In genomic region chr15:65790692-65791334, GRCh38 we compare ENCODE assay signal across 8 cellular contexts. TPM values are rescaled to one million over a fixed set of nuclear protein-coding genes. Genes with fewer than 3 reads are reported as not detected.
DNase-seq lines count a peak whose midpoint lies in the region; ATAC-seq and TF ChIP-seq lines count a peak whose summit lies in the region.

No MANE protein-coding gene starts in this region.

- H3K4me1 Mint-ChIP-seq in activated naive CD4-positive, alpha-beta T cell treated with anti-CD3 and anti-CD28 coated beads, Interleukin-2, amount 50 U/mL, for 24 hours = peaks cover 55% of the 10 kb centered on the region
- H3K4me1 Mint-ChIP-seq in effector memory CD8-positive, alpha-beta T cell (ENCODE audit: low read depth in 2 of 2) = peaks cover 20 to 37% of the 10 kb centered on the region in 2 donors
- H3K4me1 Mint-ChIP-seq in naive thymus-derived CD8-positive, alpha-beta T cell = peaks cover 16 to 59% (median 40%) of the 10 kb centered on the region in 4 donors

- no peaks in the 10 kb centered on the region for H3K36me3 Mint-ChIP-seq in activated naive CD4-positive, alpha-beta T cell treated with anti-CD3 and anti-CD28 coated beads, Interleukin-2, amount 50 U/mL, for 24 hours
- H3K36me3 Mint-ChIP-seq in effector memory CD8-positive, alpha-beta T cell (ENCODE audit: insufficient read depth) = peaks cover 45% of the 10 kb centered on the region
- H3K36me3 Mint-ChIP-seq in naive thymus-derived CD8-positive, alpha-beta T cell = peaks cover 0 to 2% (median 2%) of the 10 kb centered on the region in 3 donors

- no peaks in the 10 kb centered on the region for H3K36me3 ChIP-seq in Peyer's patch

- TF ChIP-seq CTCF in Peyer's patch (IDR thresholded peaks at IDR 0.05) = peak in 1 of 6 experiments; percentile 14

- peak overlapping the region; percentile 91 for H3K4me3 Mint-ChIP-seq in activated naive CD4-positive, alpha-beta T cell treated with anti-CD3 and anti-CD28 coated beads, Interleukin-2, amount 50 U/mL, for 24 hours
- H3K4me3 Mint-ChIP-seq in effector memory CD8-positive, alpha-beta T cell = peak overlapping the region; percentile 81 to 90
- peak overlapping the region; percentile 85 to 99 (median 92) for H3K4me3 Mint-ChIP-seq in naive thymus-derived CD8-positive, alpha-beta T cell

- no peaks in the 10 kb centered on the region for H3K9me3 ChIP-seq in Peyer's patch

- H3K9me3 Mint-ChIP-seq in activated naive CD4-positive, alpha-beta T cell treated with anti-CD3 and anti-CD28 coated beads, Interleukin-2, amount 50 U/mL, for 24 hours = no peaks in the 10 kb centered on the region
- H3K9me3 Mint-ChIP-seq in effector memory CD8-positive, alpha-beta T cell = no peaks in the 10 kb centered on the region
- H3K9me3 Mint-ChIP-seq in naive thymus-derived CD8-positive, alpha-beta T cell = no peaks in the 10 kb centered on the region

- H3K27me3 Mint-ChIP-seq in activated naive CD4-positive, alpha-beta T cell treated with anti-CD3 and anti-CD28 coated beads, Interleukin-2, amount 50 U/mL, for 24 hours = no peaks in the 10 kb centered on the region
- H3K27me3 Mint-ChIP-seq in effector memory CD8-positive, alpha-beta T cell = no peaks in the 10 kb centered on the region
- H3K27me3 Mint-ChIP-seq in naive thymus-derived CD8-positive, alpha-beta T cell = no peaks in the 10 kb centered on the region

- H3K4me3 ChIP-seq in Peyer's patch = peak overlapping the region; percentile 82 to 99 (median 84)

- no peak for TF ChIP-seq POLR2A in Peyer's patch (IDR thresholded peaks at IDR 0.05)

- no peak for ATAC-seq in effector memory CD8-positive, alpha-beta T cell (replicated peaks)
- no peak for ATAC-seq in naive thymus-derived CD8-positive, alpha-beta T cell
- no peak for ATAC-seq in esophagus mucosa
- ATAC-seq in HG03432 (IDR thresholded peaks at IDR 0.05; ENCODE audit: unreplicated experiment) = no peak
- no peak for ATAC-seq in GM21737 (IDR thresholded peaks at IDR 0.05; ENCODE audit: unreplicated experiment)

- DNase-seq in activated naive CD4-positive, alpha-beta T cell treated with Interleukin-2 at 50 U/mL for 16 hours = no peak
- DNase-seq in Peyer's patch = no peak
- peak in 1 of 3 experiments; percentile 30 for DNase-seq in effector memory CD8-positive, alpha-beta T cell
- peak in 3 of 10 donors; percentile 34 to 48 (median 48) for DNase-seq in naive thymus-derived CD8-positive, alpha-beta T cell

- H3K27ac Mint-ChIP-seq in activated naive CD4-positive, alpha-beta T cell treated with anti-CD3 and anti-CD28 coated beads, Interleukin-2, amount 50 U/mL, for 24 hours = peak overlapping the region; percentile 92
- peak overlapping the region; percentile 98 to 99 for H3K27ac Mint-ChIP-seq in effector memory CD8-positive, alpha-beta T cell
- H3K27ac Mint-ChIP-seq in naive thymus-derived CD8-positive, alpha-beta T cell = peak overlapping the region; percentile 85 to 100 (median 96)

- no peaks in the 10 kb centered on the region for H3K27me3 ChIP-seq in Peyer's patch

- H3K27ac ChIP-seq in Peyer's patch = peak overlapping the region; percentile 96 to 99 (median 98)

- POLR2A ChIA-PET in naive thymus-derived CD8-positive, alpha-beta T cell (lab: Charles Lee) = interaction anchor here (0.8 to 6.2 kb wide), 17 partner anchors 8 to 312 kb away, joined by 3 to 97 read pairs (median 10); partner anchors contain the start of gene RAB11A

- peaks cover 0 to 22% (median 5%) of the 10 kb centered on the region in 4 donors for H3K4me1 ChIP-seq in Peyer's patch

RNA-seq across cellular contexts. Expression of gene DENND4A, which starts 1.3 kb away (rescaled TPM):
- 10 to 100 TPM; 16.6 to 70.1 (median 24.5) TPM for total RNA-seq in Peyer's patch
- total RNA-seq in naive thymus-derived CD8-positive, alpha-beta T cell = 10 to 100 TPM; 58.4 to 62.9 TPM
- 10 to 100 TPM in 2 of 3 donors, 1 to 10 TPM in 1; 9.3 to 12.0 (median 11.2) TPM for polyA plus RNA-seq in naive thymus-derived CD8-positive, alpha-beta T cell
- total RNA-seq in esophagus mucosa = 10.9 TPM
